In genomic region chr15:84654689-84655453, GRCh38 we compare ENCODE assay signal across 8 cellular contexts. TPM values are rescaled to one million over a fixed set of nuclear protein-coding genes. Genes with fewer than 3 reads are reported as not detected.
DNase-seq lines count a peak whose midpoint lies in the region; ATAC-seq and TF ChIP-seq lines count a peak whose summit lies in the region.

No MANE protein-coding gene starts in this region.

- H3K4me1 ChIP-seq in spleen: peaks cover 10 to 87% (median 51%) of the 10 kb centered on the region in 6 donors

- peak; percentile 29 for ATAC-seq in HG02938 (IDR thresholded peaks at IDR 0.05; ENCODE audit: unreplicated experiment)
- ATAC-seq in HG03097 (IDR thresholded peaks at IDR 0.05; ENCODE audit: low FRiP score, unreplicated experiment): no peak

- peaks cover 0 to 31% (median 24%) of the 10 kb centered on the region in 6 donors for H3K36me3 ChIP-seq in spleen

- no peaks in the 10 kb centered on the region for H3K27me3 ChIP-seq in spleen (replicated peaks in 1 of 7)

- H3K4me3 ChIP-seq in cardiac fibroblast (replicated peaks in 1 of 2; ENCODE audit: low read depth in 2 of 2, low read length in 2 of 2): peak overlapping the region; percentile 94 to 96
- H3K4me3 ChIP-seq in spleen: peak overlapping the region; percentile 76 to 98 (median 93)

- no peaks in the 10 kb centered on the region for H3K9me3 ChIP-seq in spleen

- TF ChIP-seq CTCF in cardiac fibroblast (IDR thresholded peaks at IDR 0.05; ENCODE audit: low read depth, low read length) (peak; percentile 76), spleen (IDR thresholded peaks at IDR 0.05 in 8 of 11, conservative IDR thresholded peaks at IDR 0.05 in 3 of 11) (peak; percentile 30 to 78 (median 68))

- no peak for TF ChIP-seq POLR2A in spleen (IDR thresholded peaks at IDR 0.05)

- WGBS in spleen, 5 donors: 5 to 7% (median 6%) methylated on average over 19 of the region's 19 CpGs

- DNase-seq in DMS114 treated with DMSO at 0.1 percent for 48 hours (lab: John Stamatoyannopoulos, UW; ENCODE audit: unreplicated experiment): peak; percentile 80
- peak; percentile 78 for DNase-seq in NCI-H2227 (lab: John Stamatoyannopoulos, UW; ENCODE audit: unreplicated experiment)
- DNase-seq in activated CD4-positive, CD25-positive, alpha-beta regulatory T cell (lab: John Stamatoyannopoulos, UW): peak; percentile 44 to 56 (median 50)
- DNase-seq in cardiac fibroblast (ENCODE audit: low read depth in 2 of 2): peak; percentile 82 to 88
- DNase-seq in inferior parietal cortex (ENCODE audit: extremely low spot score): peak; percentile 86
- peak; percentile 94 for DNase-seq in spleen

- intact Hi-C loops in spleen (cut with DNase I; ENCODE audit: low total_unique reads): loop anchor here (10.0 kb wide), 1 partner anchor 60 kb away; no protein-coding TSS in a partner anchor

- peak overlapping the region; percentile 57 to 92 (median 88) for H3K27ac ChIP-seq in spleen

RNA-seq across cellular contexts. Expression of gene WDR73, which starts 0.8 kb away (rescaled TPM):
- 10 to 100 TPM; 23.1 to 31.6 (median 29.3) TPM for total RNA-seq in spleen
- 10 to 100 TPM; 12.7 to 20.2 (median 18.4) TPM for polyA plus RNA-seq in spleen

RNA-seq across cellular contexts. Expression of gene NMB, which starts 3.1 kb away (rescaled TPM):
- total RNA-seq in spleen: 1 to 10 TPM; 1.0 to 4.2 (median 2.4) TPM
- 1 to 10 TPM; 2.2 to 5.5 (median 4.7) TPM for polyA plus RNA-seq in spleen

RNA-seq across cellular contexts. Expression of gene ZSCAN2, which starts 54.1 kb away (rescaled TPM):
- total RNA-seq in spleen: 10 to 100 TPM in 4 of 7 donors, 1 to 10 TPM in 3; 8.1 to 15.1 (median 10.7) TPM
- 1 to 10 TPM; 4.6 to 6.4 (median 5.6) TPM for polyA plus RNA-seq in spleen
